14 cellular contexts compared by ENCODE assay signal in the genomic region with DNA sequence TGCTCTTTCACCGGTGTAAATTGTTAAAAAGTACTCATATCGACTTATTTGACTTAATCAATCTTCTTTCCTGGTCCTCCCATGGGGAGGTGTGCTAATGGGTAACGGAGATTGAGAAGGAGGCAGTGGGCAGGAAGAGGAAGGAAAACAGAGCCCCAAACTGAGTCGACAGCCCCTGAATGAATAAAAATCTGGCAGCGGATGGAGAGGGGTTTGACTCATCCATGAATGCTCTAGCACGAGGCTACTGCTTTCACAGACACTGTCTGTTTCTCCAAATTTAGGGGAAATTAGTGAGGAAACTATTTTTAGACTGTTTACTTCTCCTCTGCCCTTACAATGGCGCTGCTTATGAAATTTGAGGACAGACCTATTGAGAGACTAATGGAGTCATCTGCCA.
DNase-seq lines count a peak whose midpoint lies in the region; ATAC-seq and TF ChIP-seq lines count a peak whose summit lies in the region.
"Had no signal": no experiment of that assay in that cellular context is flagged by ENCODE, and none has a peak within 500 bp of the region (broad histone marks: within the 10 kb centered on the region; RNA-seq: fewer than 3 reads in every experiment).

No MANE protein-coding gene starts in this region.

- peak; percentile 35 for DNase-seq in AG08396 (ENCODE audit: low spot score)
- DNase-seq in KBM-7, result peak; percentile 4
- DNase-seq in adrenal gland, result peak in 4 of 7 donors; percentile 7 to 27 (median 18)
- DNase-seq in inferior parietal cortex (ENCODE audit: extremely low spot score), result peak; percentile 13
- DNase-seq in HT-29 (ENCODE audit: low spot score), result no peak
- no peak for DNase-seq in activated CD8-positive, alpha-beta memory T cell treated with anti-CD3 and anti-CD28 coated beads for 24 hours
- no peak for DNase-seq in H4 (ENCODE audit: low spot score)
- DNase-seq: activated B cell treated with CpG ODN at 0.5 μM for 24 hours; activated T-cell treated with anti-CD3 and anti-CD28 coated beads, Interleukin-2, amount 50 U/mL, for 1 hour; islet precursor cell; NCI-H2171 treated with DMSO at 0.1 percent for 48 hours had no signal

- no peaks in the 10 kb centered on the region for H3K36me3 ChIP-seq in adrenal gland (replicated peaks in 1 of 2)
- H3K36me3 ChIP-seq: neural progenitor cell had no signal

- TF ChIP-seq CTCF in adrenal gland (IDR thresholded peaks at IDR 0.05), result no peak

- no peak overlapping the region for H3K4me3 ChIP-seq in adrenal gland
- H3K4me3 ChIP-seq: neural progenitor cell had no signal

- in situ Hi-C loops in KBM-7 (cut with MboI; ENCODE audit: low pct_unique_long_range_greater_than_20kb, low sequenced_read_pairs), result no loop called here

- intact Hi-C loops in adrenal gland (cut with DNase I), result no loop called here

- peaks cover 0 to 4% of the 10 kb centered on the region in 2 donors for H3K4me1 ChIP-seq in adrenal gland (replicated peaks in 1 of 2)
- H3K4me1 ChIP-seq: neural progenitor cell had no signal

- WGBS in adrenal gland, 4 donors, result 41 to 47% (median 45%) methylated on average over 7 of the region's 7 CpGs

- no peak for TF ChIP-seq POLR2A in adrenal gland (IDR thresholded peaks at IDR 0.05)

- H3K27ac ChIP-seq in adrenal gland, result no peak overlapping the region
- H3K27ac ChIP-seq: epithelial cell of prostate, neural progenitor cell had no signal

- ATAC-seq in GM19328 (IDR thresholded peaks at IDR 0.05; ENCODE audit: unreplicated experiment), result no peak

- no peaks in the 10 kb centered on the region for H3K9me3 ChIP-seq in adrenal gland (replicated peaks in 1 of 3)

- H3K27me3 ChIP-seq in adrenal gland, result no peaks in the 10 kb centered on the region
- H3K27me3 ChIP-seq: neural progenitor cell had no signal

Comparison
In these comparisons a context has a peak if more than half of its experiments do, and no peak if none do; other contexts are left out.
1. DNase-seq: peak in AG08396 (single experiment), KBM-7 (single experiment), adrenal gland (4 of 7) and inferior parietal cortex (single experiment); none in HT-29 (single experiment), activated CD8-positive, alpha-beta memory T cell treated with anti-CD3 and anti-CD28 coated beads for 24 hours (single experiment) and H4 (single experiment).